In genomic region chr1:169886931-169887330, GRCh38 we compare ENCODE assay signal across 27 cellular contexts.
"Had no signal": no experiment of that assay in that cellular context is flagged by ENCODE, and none has a peak within 500 bp of the region (broad histone marks: within the 10 kb centered on the region; RNA-seq: fewer than 3 reads in every experiment).

No MANE protein-coding gene starts in this region.

- H3K27me3 ChIP-seq: left lung, neural progenitor cell, neutrophil, ovary, right atrium auricular region, right lobe of liver, spleen, suprapubic skin, tibial artery, upper lobe of right lung had no signal

- H3K27ac Mint-ChIP-seq: mesothelial cell of epicardium; naive B cell; natural killer cell; nephron progenitor cell; neural progenitor cell; progenitor cell of endocrine pancreas; stimulated activated effector memory CD8-positive, alpha-beta T cell treated with anti-CD3 and anti-CD28 coated beads, Interleukin-12 subunit alpha, Interleukin-12 subunit beta, amount 100 ng/mL, for 72 hours; stimulated activated naive CD8-positive, alpha-beta T cell treated with anti-CD3 and anti-CD28 coated beads, Interleukin-15, Interleukin-2, amounts not matched to agents 100 ng/mL and 50 ng/mL, for 24 hours had no signal

- H3K36me3 ChIP-seq: ovary had no signal

- H3K9me3 ChIP-seq: left lung, neutrophil, ovary, right atrium auricular region, right lobe of liver, spleen, suprapubic skin, thoracic aorta, tibial artery, upper lobe of right lung had no signal

- H3K4me2 ChIP-seq: neural progenitor cell had no signal

- H3K9me3 Mint-ChIP-seq: mesothelial cell of epicardium; naive B cell; natural killer cell; nephron progenitor cell; neural progenitor cell; stimulated activated effector memory CD8-positive, alpha-beta T cell treated with anti-CD3 and anti-CD28 coated beads, Interleukin-12 subunit alpha, Interleukin-12 subunit beta, amount 100 ng/mL, for 72 hours; stimulated activated naive CD8-positive, alpha-beta T cell treated with anti-CD3 and anti-CD28 coated beads, Interleukin-15, Interleukin-2, amounts not matched to agents 100 ng/mL and 50 ng/mL, for 24 hours had no signal

- DNase-seq: hippocampal formation; kidney; left colon; left lung; mesendoderm; naive B cell; natural killer cell; nephron progenitor cell; occipital lobe; ovary; right lobe of liver; spleen; stimulated activated CD4-positive, alpha-beta T cell treated with anti-CD3 and anti-CD28 coated beads, Interleukin-4, amount 100 ng/mL, for 24 hours; stimulated activated naive CD4-positive, alpha-beta T cell; tibial artery; upper lobe of right lung had no signal

- ATAC-seq: left colon; left lung; natural killer cell; right lobe of liver; stimulated activated effector memory CD8-positive, alpha-beta T cell treated with anti-CD3 and anti-CD28 coated beads, Interleukin-12 subunit alpha, Interleukin-12 subunit beta, amount 100 ng/mL, for 72 hours; upper lobe of right lung had no signal

- H3K9ac ChIP-seq: neural progenitor cell had no signal

- H3K27me3 Mint-ChIP-seq: naive B cell; progenitor cell of endocrine pancreas; stimulated activated naive CD8-positive, alpha-beta T cell treated with anti-CD3 and anti-CD28 coated beads, Interleukin-15, Interleukin-2, amounts not matched to agents 100 ng/mL and 50 ng/mL, for 24 hours had no signal

- H3K4me3 ChIP-seq: left lung, lung, neural progenitor cell, ovary, right atrium auricular region, right lobe of liver, skin epidermis, spleen, suprapubic skin, thoracic aorta, tibial artery, upper lobe of right lung had no signal

- H3K27ac ChIP-seq: left lung, neural progenitor cell, neutrophil, ovary, right atrium auricular region, right lobe of liver, skin epidermis, spleen, suprapubic skin, thoracic aorta, tibial artery, upper lobe of right lung had no signal

- H2AFZ ChIP-seq: neural progenitor cell had no signal

- H3K4me3 Mint-ChIP-seq: mesothelial cell of epicardium; naive B cell; natural killer cell; nephron progenitor cell; neural progenitor cell; stimulated activated effector memory CD8-positive, alpha-beta T cell treated with anti-CD3 and anti-CD28 coated beads, Interleukin-12 subunit alpha, Interleukin-12 subunit beta, amount 100 ng/mL, for 72 hours; stimulated activated naive CD8-positive, alpha-beta T cell treated with anti-CD3 and anti-CD28 coated beads, Interleukin-15, Interleukin-2, amounts not matched to agents 100 ng/mL and 50 ng/mL, for 24 hours had no signal
